Comparison of ENCODE assay signal across 13 cellular contexts in the genomic region with DNA sequence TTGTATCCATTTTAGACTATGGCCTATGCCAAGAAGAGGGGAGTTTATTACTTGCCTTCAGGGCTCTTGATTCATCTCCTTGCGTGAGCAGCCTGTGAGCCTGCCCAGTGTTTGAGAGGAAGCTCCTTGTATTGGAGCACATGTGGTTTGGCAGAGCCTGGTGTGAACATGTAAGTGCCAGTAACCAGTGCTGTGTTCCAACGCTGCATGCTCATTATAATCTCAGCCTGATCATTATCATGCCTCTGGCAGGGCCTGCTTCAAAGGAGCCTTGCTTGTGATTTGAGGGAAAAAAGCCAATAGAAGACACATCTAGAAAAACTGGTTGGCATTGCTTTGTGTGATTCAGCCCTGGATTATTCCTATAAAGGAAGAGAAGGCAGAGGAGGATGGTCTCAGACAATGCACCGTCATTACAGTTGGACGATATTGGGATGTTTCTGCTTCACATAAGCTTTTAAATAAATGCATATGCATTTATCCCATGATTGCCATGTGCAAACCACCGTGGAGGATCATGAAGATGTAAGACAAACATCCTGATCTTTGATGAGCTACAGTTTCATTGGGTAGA.
DNase-seq lines count a peak whose midpoint lies in the region; ATAC-seq and TF ChIP-seq lines count a peak whose summit lies in the region.
"Had no signal": no experiment of that assay in that cellular context is flagged by ENCODE, and none has a peak within 500 bp of the region (broad histone marks: within the 10 kb centered on the region; RNA-seq: fewer than 3 reads in every experiment).

No MANE protein-coding gene starts in this region.

- DNase-seq in EH (ENCODE audit: low read depth), result peak; percentile 99
- peak; percentile 82 for DNase-seq in NCI-H1105 treated with DMSO at 0.1 percent for 48 hours (lab: John Stamatoyannopoulos, UW)
- peak; percentile 60 to 94 for DNase-seq in breast epithelium (ENCODE audit: low spot score in 2 of 2)
- DNase-seq in trophoblast cell, result peak; percentile 18 to 69
- no peak for DNase-seq in osteocyte (ENCODE audit: extremely low spot score, unreplicated experiment)
- no peak for DNase-seq in NCI-H1092 (lab: John Stamatoyannopoulos, UW)
- DNase-seq in H7, result no peak
- DNase-seq in gastrocnemius medialis, result no peak
- DNase-seq: NCI-H526; stimulated activated CD4-positive, alpha-beta T cell treated with anti-CD3 and anti-CD28 coated beads, Interleukin-2, amount 100 ng/mL, for 24 hours; stimulated activated naive B cell treated with anti-CD40 and anti-IgM and Interleukin-4, amounts not matched to agents 10 μg/mL and 1 μg/mL and 100 μg/mL, for 72 hours had no signal

- TF ChIP-seq POLR2A in breast epithelium (IDR thresholded peaks at IDR 0.05) (no peak), gastrocnemius medialis (IDR thresholded peaks at IDR 0.05) (no peak)

- H2BK5ac ChIP-seq in trophoblast cell (ENCODE audit: low read depth, low read length, poor library complexity), result no peak overlapping the region

- H3K79me2 ChIP-seq in trophoblast cell (ENCODE audit: control insufficient read depth, insufficient read depth, low read length, poor library complexity), result no peaks in the 10 kb centered on the region

- H3K79me1 ChIP-seq in trophoblast cell (ENCODE audit: low read length), result no peaks in the 10 kb centered on the region

- no peak overlapping the region for H3K18ac ChIP-seq in trophoblast cell (ENCODE audit: low read length)

- H2BK12ac ChIP-seq in trophoblast cell (ENCODE audit: low read length), result no peak overlapping the region

- in situ Hi-C loops in gastrocnemius medialis (cut with MboI; ENCODE audit: low sequenced_read_pairs in 4 of 4), result no loop called here

- no peak overlapping the region for H3K4ac ChIP-seq in trophoblast cell (ENCODE audit: low read depth, low read length)

- no peaks in the 10 kb centered on the region for H3K36me3 ChIP-seq in breast epithelium
- H3K36me3 ChIP-seq in trophoblast cell (ENCODE audit: control insufficient read depth in 1 of 2, insufficient read depth in 2 of 2, low read length in 2 of 2), result no peaks in the 10 kb centered on the region
- H3K36me3 ChIP-seq in H7 (replicated peaks; ENCODE audit: control insufficient read depth, insufficient read depth, low read length), result no peaks in the 10 kb centered on the region
- H3K36me3 ChIP-seq in gastrocnemius medialis, result no peaks in the 10 kb centered on the region
- H3K36me3 ChIP-seq: neutrophil had no signal

- H3K9me3 ChIP-seq in breast epithelium (no peaks in the 10 kb centered on the region), trophoblast cell (ENCODE audit: insufficient read depth, low read depth, low read length) (no peaks in the 10 kb centered on the region), gastrocnemius medialis (peaks cover 0 to 3% (median 0%) of the 10 kb centered on the region in 3 donors)
- H3K9me3 ChIP-seq: neutrophil had no signal

- H3K27me3 Mint-ChIP-seq in osteocyte (ENCODE audit: unreplicated experiment), result no peaks in the 10 kb centered on the region
- H3K27me3 Mint-ChIP-seq: stimulated activated naive B cell treated with anti-CD40 and anti-IgM and Interleukin-4, amounts not matched to agents 10 μg/mL and 1 μg/mL and 100 μg/mL, for 72 hours had no signal

- H2AK5ac ChIP-seq in trophoblast cell (ENCODE audit: low read length), result no peak overlapping the region

- H2BK120ac ChIP-seq in trophoblast cell (ENCODE audit: insufficient read depth, low read length, poor library complexity), result no peak overlapping the region

- WGBS in trophoblast cell (ENCODE audit: extremely low coverage, insufficient coverage, insufficient read length), result no CpG with 5 or more reads among the region's 5 CpGs

- peaks cover 12% of the 10 kb centered on the region for H3K4me1 Mint-ChIP-seq in osteocyte (ENCODE audit: unreplicated experiment)

- H3K27ac ChIP-seq in breast epithelium (peak overlapping the region; percentile 27 to 29), trophoblast cell (ENCODE audit: low read depth, low read length) (no peak overlapping the region), gastrocnemius medialis (no peak overlapping the region)
- H3K27ac ChIP-seq: neutrophil had no signal

- intact Hi-C loops in breast epithelium (cut with DNase I; ENCODE audit: low total_unique reads), result no loop called here
- intact Hi-C loops in gastrocnemius medialis (cut with DNase I; ENCODE audit: low total_unique reads), result no loop called here

- H3K4me3 ChIP-seq in breast epithelium, result no peak overlapping the region
- H3K4me3 ChIP-seq in trophoblast cell (ENCODE audit: low read depth, low read length), result no peak overlapping the region
- H3K4me3 ChIP-seq in H7 (ENCODE audit: insufficient read depth, low read depth, low read length), result no peak overlapping the region
- H3K4me3 ChIP-seq in gastrocnemius medialis, result no peak overlapping the region

- no peak overlapping the region for H4K12ac ChIP-seq in trophoblast cell (ENCODE audit: low read depth, low read length)

- H3K27me3 ChIP-seq in breast epithelium (no peaks in the 10 kb centered on the region), trophoblast cell (ENCODE audit: insufficient read depth, low read length) (no peaks in the 10 kb centered on the region), H7 (ENCODE audit: control insufficient read depth, insufficient read depth, low read length) (no peaks in the 10 kb centered on the region), gastrocnemius medialis (no peaks in the 10 kb centered on the region)
- H3K27me3 ChIP-seq: neutrophil had no signal

- no peak overlapping the region for H4K8ac ChIP-seq in trophoblast cell (ENCODE audit: low read depth, low read length)

- no peak overlapping the region for H3K9ac ChIP-seq in trophoblast cell (ENCODE audit: low read length)

- no peak for ATAC-seq in gastrocnemius medialis
- ATAC-seq: stimulated activated naive B cell treated with anti-CD40 and anti-IgM and Interleukin-4, amounts not matched to agents 10 μg/mL and 1 μg/mL and 100 μg/mL, for 72 hours had no signal

- H3K9me3 Mint-ChIP-seq in osteocyte (ENCODE audit: unreplicated experiment), result no peaks in the 10 kb centered on the region
- H3K9me3 Mint-ChIP-seq: activated T-helper 2 cell treated with anti-CD3 and anti-CD28 coated beads, Interferon-gamma antibody, Interleukin-2, Interleukin-4, amounts not matched to agents 10 μg/mL and 5 μg/mL and 100 μg/mL, durations not matched to agents 14 hours and 24 hours and 36 hours; stimulated activated naive B cell treated with anti-CD40 and anti-IgM and Interleukin-4, amounts not matched to agents 10 μg/mL and 1 μg/mL and 100 μg/mL, for 72 hours had no signal

- H2AFZ ChIP-seq in trophoblast cell (ENCODE audit: insufficient read depth, low read length, poor library complexity), result no peak overlapping the region

- TF ChIP-seq CTCF in breast epithelium (IDR thresholded peaks at IDR 0.05) (no peak), osteocyte (IDR thresholded peaks at IDR 0.05) (no peak), gastrocnemius medialis (IDR thresholded peaks at IDR 0.05 in 4 of 5, conservative IDR thresholded peaks at IDR 0.05 in 1 of 5) (no peak)

- H3K4me1 ChIP-seq in breast epithelium (no peaks in the 10 kb centered on the region), trophoblast cell (ENCODE audit: control insufficient read depth in 1 of 2, insufficient read depth in 2 of 2, low read length in 2 of 2) (peaks cover 4 to 7% of the 10 kb centered on the region in 2 experiments), gastrocnemius medialis (no peaks in the 10 kb centered on the region)

- H3K23ac ChIP-seq in trophoblast cell (ENCODE audit: low read length), result no peak overlapping the region

- H3K36me3 Mint-ChIP-seq in osteocyte (ENCODE audit: unreplicated experiment), result no peaks in the 10 kb centered on the region
- H3K36me3 Mint-ChIP-seq: stimulated activated naive B cell treated with anti-CD40 and anti-IgM and Interleukin-4, amounts not matched to agents 10 μg/mL and 1 μg/mL and 100 μg/mL, for 72 hours had no signal

- no peak overlapping the region for H3K14ac ChIP-seq in trophoblast cell (ENCODE audit: low read length)

- no peak overlapping the region for H3K27ac Mint-ChIP-seq in osteocyte (ENCODE audit: unreplicated experiment)
- H3K27ac Mint-ChIP-seq: activated T-helper 2 cell treated with anti-CD3 and anti-CD28 coated beads, Interferon-gamma antibody, Interleukin-2, Interleukin-4, amounts not matched to agents 10 μg/mL and 5 μg/mL and 100 μg/mL, durations not matched to agents 14 hours and 24 hours and 36 hours; stimulated activated naive B cell treated with anti-CD40 and anti-IgM and Interleukin-4, amounts not matched to agents 10 μg/mL and 1 μg/mL and 100 μg/mL, for 72 hours had no signal

- H3K4me3 Mint-ChIP-seq in osteocyte (ENCODE audit: unreplicated experiment), result no peak overlapping the region
- H3K4me3 Mint-ChIP-seq: stimulated activated naive B cell treated with anti-CD40 and anti-IgM and Interleukin-4, amounts not matched to agents 10 μg/mL and 1 μg/mL and 100 μg/mL, for 72 hours had no signal

- H3K4me2 ChIP-seq in trophoblast cell (ENCODE audit: low read length), result no peak overlapping the region

- H4K91ac ChIP-seq in trophoblast cell (ENCODE audit: low read depth, low read length), result no peak overlapping the region

Comparison
In these comparisons a context has a peak if more than half of its experiments do, and no peak if none do; other contexts are left out.
1. DNase-seq: peak in EH (single experiment), NCI-H1105 treated with DMSO at 0.1 percent for 48 hours (single experiment), breast epithelium (2 of 2) and trophoblast cell (2 of 2); none in osteocyte (single experiment), NCI-H1092 (single experiment), H7 (single experiment) and gastrocnemius medialis (0 of 2).
2. H3K27ac ChIP-seq: peak in breast epithelium (2 of 2); none in trophoblast cell (single experiment) and gastrocnemius medialis (0 of 4).